In the genomic region with DNA sequence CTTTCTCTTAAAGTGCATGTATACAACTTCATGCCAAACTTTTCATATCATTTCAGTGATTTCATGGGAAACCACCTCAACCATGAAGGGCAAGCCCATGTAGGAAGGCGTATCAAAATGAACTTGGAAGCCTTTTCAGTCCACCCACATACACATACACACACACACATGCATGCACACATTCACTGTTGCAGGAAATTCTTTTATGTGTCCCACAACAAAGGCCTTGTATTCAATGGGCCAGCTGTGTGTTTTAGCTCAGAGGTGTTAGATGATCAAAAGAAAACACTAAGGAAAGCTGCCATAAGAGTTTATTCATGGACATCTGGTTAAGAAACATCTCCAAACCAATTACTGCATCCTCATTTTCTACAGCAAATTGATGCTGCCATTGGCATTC, we compare ENCODE assay signal across 24 cellular contexts.
"Had no signal": no experiment of that assay in that cellular context is flagged by ENCODE, and none has a peak within 500 bp of the region (broad histone marks: within the 10 kb centered on the region; RNA-seq: fewer than 3 reads in every experiment).

No MANE protein-coding gene starts in this region.

- H3K27ac ChIP-seq: HL-60 had no signal

- DNase-seq: Kasumi-1, KG1, MV-4-11, NCI-H1048, NCI-H1105, NCI-H1417, NCI-H1436 treated with DMSO at 0.1 percent for 48 hours, NCI-H1694, NCI-H187 treated with DMSO at 0.1 percent for 48 hours, NCI-H2029 treated with DMSO at 0.1 percent for 48 hours, NCI-H2107, NCI-H2227 treated with DMSO at 0.1 percent for 48 hours, NCI-H524, NCI-H526 treated with DMSO at 0.1 percent for 48 hours, NCI-H748 treated with DMSO at 0.1 percent for 48 hours, Right ventricle myocardium superior, RPMI8226, SIG-M5, SK-N-SH, SW 1271, T-helper 1 cell had no signal

- FAIRE-seq: HTR-8/SVneo, RCC 7860 had no signal

- H3K4me2 ChIP-seq: SK-N-SH had no signal

- H3K9me3 ChIP-seq: SK-N-SH had no signal

- H3K9ac ChIP-seq: SK-N-SH had no signal
